12 cellular contexts compared by ENCODE assay signal in genomic region chr9:71741841-71742648, GRCh38. TPM values are rescaled to one million over a fixed set of nuclear protein-coding genes. Genes with fewer than 3 reads are reported as not detected.
A peak's percentile ranks its signal among the peaks of the same experiment; 100 is the strongest.
DNase-seq lines count a peak whose midpoint lies in the region; ATAC-seq and TF ChIP-seq lines count a peak whose summit lies in the region.
"Had no signal": no experiment of that assay in that cellular context is flagged by ENCODE, and none has a peak within 500 bp of the region (broad histone marks: within the 10 kb centered on the region; RNA-seq: fewer than 3 reads in every experiment).

No MANE protein-coding gene starts in this region.

- H3K4me3 Mint-ChIP-seq in WTC11 (no peak overlapping the region), progenitor cell of endocrine pancreas (ENCODE audit: low read depth) (peak overlapping the region; percentile 1)
- H3K4me3 Mint-ChIP-seq in activated T-helper 2 cell treated with anti-CD3 and anti-CD28 coated beads, Interferon-gamma antibody, Interleukin-2, Interleukin-4, amounts not matched to agents 10 μg/mL and 5 μg/mL and 100 μg/mL, durations not matched to agents 14 hours and 24 hours and 36 hours (ENCODE audit: low read depth) = no peak overlapping the region

- POLR2A ChIA-PET in HEK293T (lab: Yijun Ruan, JAX) = no interaction called here
- POLR2A ChIA-PET in WTC11 (lab: Charles Lee) = no interaction called here

- no peak for ATAC-seq in WTC11
- ATAC-seq in GM21737 (IDR thresholded peaks at IDR 0.05; ENCODE audit: unreplicated experiment) = no peak
- ATAC-seq: activated naive CD4-positive, alpha-beta T cell treated with anti-CD3 and anti-CD28 coated beads, Interleukin-2, amount 50 U/mL, for 72 hours had no signal

- H3K36me3 Mint-ChIP-seq in WTC11 = peaks cover 58% of the 10 kb centered on the region
- H3K36me3 Mint-ChIP-seq in progenitor cell of endocrine pancreas (ENCODE audit: insufficient read depth) = peaks cover 25% of the 10 kb centered on the region
- peaks cover 69% of the 10 kb centered on the region for H3K36me3 Mint-ChIP-seq in activated T-helper 2 cell treated with anti-CD3 and anti-CD28 coated beads, Interferon-gamma antibody, Interleukin-2, Interleukin-4, amounts not matched to agents 10 μg/mL and 5 μg/mL and 100 μg/mL, durations not matched to agents 14 hours and 24 hours and 36 hours (ENCODE audit: low read depth)

- TF ChIP-seq CTCF in WTC11 (IDR thresholded peaks at IDR 0.05) = no peak
- no peak for TF ChIP-seq CTCF in progenitor cell of endocrine pancreas (IDR thresholded peaks at IDR 0.05; ENCODE audit: unreplicated experiment)

- H3K27ac Mint-ChIP-seq in WTC11 = peak overlapping the region; percentile 48; the same call in 1 of the 2 replicates
- H3K27ac Mint-ChIP-seq in progenitor cell of endocrine pancreas = peak overlapping the region; percentile 80
- H3K27ac Mint-ChIP-seq in activated T-helper 2 cell treated with anti-CD3 and anti-CD28 coated beads, Interferon-gamma antibody, Interleukin-2, Interleukin-4, amounts not matched to agents 10 μg/mL and 5 μg/mL and 100 μg/mL, durations not matched to agents 14 hours and 24 hours and 36 hours = no peak overlapping the region

- CTCF ChIA-PET in HEK293T (lab: Yijun Ruan, JAX) = no interaction called here
- CTCF ChIA-PET in WTC11 (lab: Charles Lee) = no interaction called here

- H3K9me3 Mint-ChIP-seq in WTC11 (no peaks in the 10 kb centered on the region), progenitor cell of endocrine pancreas (ENCODE audit: low read depth) (no peaks in the 10 kb centered on the region)
- no peaks in the 10 kb centered on the region for H3K9me3 Mint-ChIP-seq in activated T-helper 2 cell treated with anti-CD3 and anti-CD28 coated beads, Interferon-gamma antibody, Interleukin-2, Interleukin-4, amounts not matched to agents 10 μg/mL and 5 μg/mL and 100 μg/mL, durations not matched to agents 14 hours and 24 hours and 36 hours
- H3K9me3 Mint-ChIP-seq: activated naive CD4-positive, alpha-beta T cell treated with anti-CD3 and anti-CD28 coated beads, Interleukin-2, amount 50 U/mL, for 72 hours had no signal

- H3K27me3 Mint-ChIP-seq in WTC11 (ENCODE audit: low read depth) (no peaks in the 10 kb centered on the region), progenitor cell of endocrine pancreas (no peaks in the 10 kb centered on the region)
- no peaks in the 10 kb centered on the region for H3K27me3 Mint-ChIP-seq in activated T-helper 2 cell treated with anti-CD3 and anti-CD28 coated beads, Interferon-gamma antibody, Interleukin-2, Interleukin-4, amounts not matched to agents 10 μg/mL and 5 μg/mL and 100 μg/mL, durations not matched to agents 14 hours and 24 hours and 36 hours (ENCODE audit: low read depth)

- peak; percentile 18 for DNase-seq in HEK293T (ENCODE audit: extremely low spot score)
- DNase-seq in WTC11 (ENCODE audit: low spot score) = no peak
- DNase-seq in foreskin melanocyte = peak; percentile 43
- DNase-seq in progenitor cell of endocrine pancreas (ENCODE audit: low spot score, unreplicated experiment) = no peak
- no peak for DNase-seq in NCI-H510A (lab: John Stamatoyannopoulos, UW)
- DNase-seq in DMS79 (lab: John Stamatoyannopoulos, UW) = no peak
- DNase-seq in activated T-helper 2 cell treated with anti-CD3 and anti-CD28 coated beads, Interferon-gamma antibody, Interleukin-2, Interleukin-4, amounts not matched to agents 10 μg/mL and 5 μg/mL and 100 μg/mL, durations not matched to agents 14 hours and 24 hours and 36 hours (ENCODE audit: low spot score) = no peak
- DNase-seq: NCI-H1092 treated with DMSO at 0.1 percent for 48 hours, NCI-H526 treated with DMSO at 0.1 percent for 48 hours, ovary had no signal

- intact Hi-C loops in activated T-helper 2 cell treated with anti-CD3 and anti-CD28 coated beads, Interferon-gamma antibody, Interleukin-2, Interleukin-4, amounts not matched to agents 10 μg/mL and 5 μg/mL and 100 μg/mL, durations not matched to agents 14 hours and 24 hours and 36 hours (cut with micrococcal nuclease) = no loop called here

- peaks cover 34% of the 10 kb centered on the region for H3K4me1 Mint-ChIP-seq in WTC11
- H3K4me1 Mint-ChIP-seq in progenitor cell of endocrine pancreas (ENCODE audit: low read depth) = peaks cover 20% of the 10 kb centered on the region
- H3K4me1 Mint-ChIP-seq in activated T-helper 2 cell treated with anti-CD3 and anti-CD28 coated beads, Interferon-gamma antibody, Interleukin-2, Interleukin-4, amounts not matched to agents 10 μg/mL and 5 μg/mL and 100 μg/mL, durations not matched to agents 14 hours and 24 hours and 36 hours (ENCODE audit: low read depth) = peaks cover 13% of the 10 kb centered on the region

TF ChIP-seq in HEK293T, 16 proteins besides CTCF, POLR2A, EP300 and RAD21:
- TF ChIP-seq SUZ12 (IDR thresholded peaks at IDR 0.05) (no peak), CTBP1 (IDR thresholded peaks at IDR 0.05; ENCODE audit: borderline replicate concordance) (no peak), ZNF384 (IDR thresholded peaks at IDR 0.05) (no peak), FOXK2 (IDR thresholded peaks at IDR 0.05) (no peak), ARNT (IDR thresholded peaks at IDR 0.05) (no peak), ELF4 (IDR thresholded peaks at IDR 0.05) (no peak), NFRKB (IDR thresholded peaks at IDR 0.05) (no peak), FOXM1 (IDR thresholded peaks at IDR 0.05; ENCODE audit: borderline replicate concordance) (no peak), BHLHE40 (IDR thresholded peaks at IDR 0.05; ENCODE audit: borderline replicate concordance) (no peak), HDGF (IDR thresholded peaks at IDR 0.05; ENCODE audit: borderline replicate concordance) (no peak), TARDBP (IDR thresholded peaks at IDR 0.05) (no peak), FOXA1 (IDR thresholded peaks at IDR 0.05) (no peak), LEF1 (IDR thresholded peaks at IDR 0.05; ENCODE audit: borderline replicate concordance) (no peak), L3MBTL2 (conservative IDR thresholded peaks at IDR 0.05) (no peak), SP1 (IDR thresholded peaks at IDR 0.05) (no peak)
- TF ChIP-seq, protein P1, sequence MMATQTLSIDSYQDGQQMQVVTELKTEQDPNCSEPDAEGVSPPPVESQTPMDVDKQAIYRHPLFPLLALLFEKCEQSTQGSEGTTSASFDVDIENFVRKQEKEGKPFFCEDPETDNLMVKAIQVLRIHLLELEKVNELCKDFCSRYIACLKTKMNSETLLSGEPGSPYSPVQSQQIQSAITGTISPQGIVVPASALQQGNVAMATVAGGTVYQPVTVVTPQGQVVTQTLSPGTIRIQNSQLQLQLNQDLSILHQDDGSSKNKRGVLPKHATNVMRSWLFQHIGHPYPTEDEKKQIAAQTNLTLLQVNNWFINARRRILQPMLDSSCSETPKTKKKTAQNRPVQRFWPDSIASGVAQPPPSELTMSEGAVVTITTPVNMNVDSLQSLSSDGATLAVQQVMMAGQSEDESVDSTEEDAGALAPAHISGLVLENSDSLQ (IDR thresholded peaks at IDR 0.05) = no peak

TF ChIP-seq in WTC11, 78 proteins besides CTCF, POLR2A, EP300 and RAD21:
- no peak for TF ChIP-seq ZNF121 (CRISPR knock-in tag; IDR thresholded peaks at IDR 0.05)
- no peak for TF ChIP-seq MLX (CRISPR knock-in tag; IDR thresholded peaks at IDR 0.05)
- no peak for TF ChIP-seq FOXJ3 (CRISPR knock-in tag; IDR thresholded peaks at IDR 0.05; ENCODE audit: borderline replicate concordance)
- TF ChIP-seq ESRRA (CRISPR knock-in tag; IDR thresholded peaks at IDR 0.05; ENCODE audit: borderline replicate concordance) = no peak
- no peak for TF ChIP-seq CREB1 (CRISPR knock-in tag; IDR thresholded peaks at IDR 0.05)
- no peak for TF ChIP-seq EMX1 (CRISPR knock-in tag; IDR thresholded peaks at IDR 0.05)
- TF ChIP-seq CBFB (CRISPR knock-in tag; IDR thresholded peaks at IDR 0.05; ENCODE audit: low read depth) = no peak
- no peak for TF ChIP-seq ETV6 (CRISPR knock-in tag; IDR thresholded peaks at IDR 0.05)
- no peak for TF ChIP-seq NR3C1 (CRISPR knock-in tag; conservative IDR thresholded peaks at IDR 0.05; ENCODE audit: low read depth)
- TF ChIP-seq IRF2 (CRISPR knock-in tag; IDR thresholded peaks at IDR 0.05; ENCODE audit: borderline replicate concordance, low read depth) = no peak
- TF ChIP-seq MYBL2 (CRISPR knock-in tag; IDR thresholded peaks at IDR 0.05) = no peak
- no peak for TF ChIP-seq ATF1 (CRISPR knock-in tag; IDR thresholded peaks at IDR 0.05)
- TF ChIP-seq TEAD4 (CRISPR knock-in tag; IDR thresholded peaks at IDR 0.05) = no peak
- TF ChIP-seq, protein P2, sequence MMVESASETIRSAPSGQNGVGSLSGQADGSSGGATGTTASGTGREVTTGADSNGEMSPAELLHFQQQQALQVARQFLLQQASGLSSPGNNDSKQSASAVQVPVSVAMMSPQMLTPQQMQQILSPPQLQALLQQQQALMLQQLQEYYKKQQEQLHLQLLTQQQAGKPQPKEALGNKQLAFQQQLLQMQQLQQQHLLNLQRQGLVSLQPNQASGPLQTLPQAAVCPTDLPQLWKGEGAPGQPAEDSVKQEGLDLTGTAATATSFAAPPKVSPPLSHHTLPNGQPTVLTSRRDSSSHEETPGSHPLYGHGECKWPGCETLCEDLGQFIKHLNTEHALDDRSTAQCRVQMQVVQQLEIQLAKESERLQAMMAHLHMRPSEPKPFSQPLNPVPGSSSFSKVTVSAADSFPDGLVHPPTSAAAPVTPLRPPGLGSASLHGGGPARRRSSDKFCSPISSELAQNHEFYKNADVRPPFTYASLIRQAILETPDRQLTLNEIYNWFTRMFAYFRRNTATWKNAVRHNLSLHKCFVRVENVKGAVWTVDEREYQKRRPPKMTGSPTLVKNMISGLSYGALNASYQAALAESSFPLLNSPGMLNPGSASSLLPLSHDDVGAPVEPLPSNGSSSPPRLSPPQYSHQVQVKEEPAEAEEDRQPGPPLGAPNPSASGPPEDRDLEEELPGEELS (CRISPR knock-in tag; IDR thresholded peaks at IDR 0.05) = no peak

RNA-seq across cellular contexts. Expression of gene CEMIP2, which starts 26.3 kb away (rescaled TPM):
- total RNA-seq in WTC11 (2021) = 40.5 to 43.2 TPM (median 40.6 TPM) in 3 replicates
- total RNA-seq in progenitor cell of endocrine pancreas = 56.7 and 65.1 TPM in 2 replicates
- total RNA-seq in activated T-helper 2 cell treated with anti-CD3 and anti-CD28 coated beads, Interferon-gamma antibody, Interleukin-2, Interleukin-4, amounts not matched to agents 10 μg/mL and 5 μg/mL and 100 μg/mL, durations not matched to agents 14 hours and 24 hours and 36 hours = 44.8 and 45.3 TPM in 2 replicates

Comparison
In these comparisons a context has a peak if more than half of its experiments do, and no peak if none do; other contexts are left out.
1. DNase-seq: peak in HEK293T (single experiment) and foreskin melanocyte (single experiment); none in WTC11 (single experiment), progenitor cell of endocrine pancreas (single experiment), NCI-H510A (single experiment), DMS79 (single experiment) and activated T-helper 2 cell treated with anti-CD3 and anti-CD28 coated beads, Interferon-gamma antibody, Interleukin-2, Interleukin-4, amounts not matched to agents 10 μg/mL and 5 μg/mL and 100 μg/mL, durations not matched to agents 14 hours and 24 hours and 36 hours (single experiment).